In the genomic region with DNA sequence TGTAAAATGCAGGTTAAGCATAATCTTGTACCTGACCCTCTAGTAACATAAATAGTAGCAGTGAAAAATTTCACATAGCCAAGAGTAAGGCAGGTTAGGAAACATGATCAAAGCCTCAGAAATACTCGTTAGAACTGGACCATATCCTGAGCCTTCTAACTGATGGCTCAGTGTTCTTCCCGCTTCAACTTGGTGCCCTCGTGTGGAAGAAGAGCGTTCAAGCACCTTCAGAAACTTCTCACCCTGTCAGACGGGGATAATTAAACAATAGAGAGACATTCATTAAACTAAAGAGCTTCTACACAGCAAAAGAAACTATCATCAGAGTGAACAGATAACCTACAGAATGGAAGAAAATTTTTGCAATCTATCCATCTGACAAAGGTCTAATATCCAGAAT, we compare ENCODE assay signal across 9 cellular contexts.
DNase-seq lines count a peak whose midpoint lies in the region; ATAC-seq and TF ChIP-seq lines count a peak whose summit lies in the region.
"Had no signal": no experiment of that assay in that cellular context is flagged by ENCODE, and none has a peak within 500 bp of the region (broad histone marks: within the 10 kb centered on the region; RNA-seq: fewer than 3 reads in every experiment).

No MANE protein-coding gene starts in this region.

- peaks cover 7% of the 10 kb centered on the region for H3K36me3 Mint-ChIP-seq in activated CD8-positive, alpha-beta T cell treated with anti-CD3 and anti-CD28 coated beads for 36 hours (ENCODE audit: low read depth)

- intact Hi-C loops in heart right ventricle (cut with DNase I) = loop anchor here in 5 of 10 donors (10.0 kb wide), 3 partner anchors 273 to 473 kb away; no protein-coding TSS in a partner anchor
- intact Hi-C loops in left ventricle myocardium superior (cut with micrococcal nuclease) = no loop called here
- intact Hi-C loops in activated CD8-positive, alpha-beta T cell treated with anti-CD3 and anti-CD28 coated beads for 36 hours (cut with micrococcal nuclease) = loop anchor here (10.0 kb wide), 2 partner anchors 243 to 393 kb away; no protein-coding TSS in a partner anchor

- ATAC-seq in heart right ventricle (peak in 2 of 8 donors; percentile 46 to 50), left ventricle myocardium superior (no peak), HG02623 (IDR thresholded peaks at IDR 0.05; ENCODE audit: unreplicated experiment) (no peak), HG03354 (IDR thresholded peaks at IDR 0.05; ENCODE audit: poor library complexity, severe bottlenecking, unreplicated experiment) (no peak)
- peak; percentile 77 for ATAC-seq in activated CD8-positive, alpha-beta T cell treated with anti-CD3 and anti-CD28 coated beads for 36 hours

- H3K4me3 ChIP-seq in heart right ventricle = no peak overlapping the region

- H3K9me3 Mint-ChIP-seq in activated CD8-positive, alpha-beta T cell treated with anti-CD3 and anti-CD28 coated beads for 36 hours = no peaks in the 10 kb centered on the region
- H3K9me3 Mint-ChIP-seq: dendritic cell treated with granulocyte-macrophage colony-stimulating factor and Interleukin-4, amounts not matched to agents 40 ng/mL and 50 ng/mL, for 4 days had no signal

- 16 to 17% methylated on average over 5 of the region's 5 CpGs for WGBS in heart right ventricle, 2 donors

- peaks cover 0 to 5% (median 0%) of the 10 kb centered on the region in 11 donors for H3K9me3 ChIP-seq in heart right ventricle

- H3K4me3 Mint-ChIP-seq in activated CD8-positive, alpha-beta T cell treated with anti-CD3 and anti-CD28 coated beads for 36 hours = no peak overlapping the region
- H3K4me3 Mint-ChIP-seq: dendritic cell treated with granulocyte-macrophage colony-stimulating factor and Interleukin-4, amounts not matched to agents 40 ng/mL and 50 ng/mL, for 4 days had no signal

- no peak overlapping the region for H3K27ac Mint-ChIP-seq in activated CD8-positive, alpha-beta T cell treated with anti-CD3 and anti-CD28 coated beads for 36 hours
- H3K27ac Mint-ChIP-seq: dendritic cell treated with granulocyte-macrophage colony-stimulating factor and Interleukin-4, amounts not matched to agents 40 ng/mL and 50 ng/mL, for 4 days had no signal

- CTCF ChIA-PET in activated CD8-positive, alpha-beta T cell treated with anti-CD3 and anti-CD28 coated beads for 36 hours (lab: Charles Lee) = interaction anchor here (0.6 to 3.4 kb wide), 35 partner anchors 9 to 468 kb away, joined by 3 to 30 read pairs (median 4); partner anchors contain the start of genes CEP55 and MYOF

- no peaks in the 10 kb centered on the region for H3K4me1 ChIP-seq in heart right ventricle

- H3K4me1 Mint-ChIP-seq in activated CD8-positive, alpha-beta T cell treated with anti-CD3 and anti-CD28 coated beads for 36 hours (ENCODE audit: low read depth) = peaks cover 6% of the 10 kb centered on the region

- peaks cover 22% of the 10 kb centered on the region for H3K27me3 Mint-ChIP-seq in activated CD8-positive, alpha-beta T cell treated with anti-CD3 and anti-CD28 coated beads for 36 hours
- H3K27me3 Mint-ChIP-seq: dendritic cell treated with granulocyte-macrophage colony-stimulating factor and Interleukin-4, amounts not matched to agents 40 ng/mL and 50 ng/mL, for 4 days had no signal

- POLR2A ChIA-PET in activated CD8-positive, alpha-beta T cell treated with anti-CD3 and anti-CD28 coated beads for 36 hours (lab: Charles Lee) = no interaction called here

- DNase-seq in heart right ventricle (no peak), left ventricle myocardium superior (no peak), NCI-H1694 (lab: John Stamatoyannopoulos, UW) (peak; percentile 30), iris pigment epithelial cell (ENCODE audit: low read depth) (peak; percentile 46), NCI-H2029 treated with DMSO at 0.1 percent for 48 hours (lab: John Stamatoyannopoulos, UW) (no peak)
- peak; percentile 36 for DNase-seq in activated CD8-positive, alpha-beta T cell treated with anti-CD3 and anti-CD28 coated beads for 36 hours

- peak in 8 of 9 donors; percentile 20 to 55 (median 48) for TF ChIP-seq CTCF in heart right ventricle (IDR thresholded peaks at IDR 0.05)
- peak; percentile 58 for TF ChIP-seq CTCF in activated CD8-positive, alpha-beta T cell treated with anti-CD3 and anti-CD28 coated beads for 36 hours (IDR thresholded peaks at IDR 0.05)

- H3K27me3 ChIP-seq in heart right ventricle = no peaks in the 10 kb centered on the region

- H3K36me3 ChIP-seq in heart right ventricle = peaks cover 0 to 97% (median 45%) of the 10 kb centered on the region in 9 donors

- no peak overlapping the region for H3K27ac ChIP-seq in heart right ventricle

Comparison
In these comparisons a context has a peak if more than half of its experiments do, and no peak if none do; other contexts are left out.
1. DNase-seq: peak in NCI-H1694 (single experiment), activated CD8-positive, alpha-beta T cell treated with anti-CD3 and anti-CD28 coated beads for 36 hours (single experiment) and iris pigment epithelial cell (single experiment); none in heart right ventricle (0 of 2), left ventricle myocardium superior (single experiment) and NCI-H2029 treated with DMSO at 0.1 percent for 48 hours (single experiment).